In genomic region chr17:83201206-83202001, GRCh38 we compare ENCODE assay signal across 12 cellular contexts.
DNase-seq lines count a peak whose midpoint lies in the region; ATAC-seq and TF ChIP-seq lines count a peak whose summit lies in the region.
"Had no signal": no experiment of that assay in that cellular context is flagged by ENCODE, and none has a peak within 500 bp of the region (broad histone marks: within the 10 kb centered on the region; RNA-seq: fewer than 3 reads in every experiment).

No MANE protein-coding gene starts in this region.

- no peak overlapping the region for H3K4me3 ChIP-seq in CD8-positive, alpha-beta memory T cell (ENCODE audit: low read length)
- H3K4me3 ChIP-seq in left ventricle myocardium inferior = no peak overlapping the region
- H3K4me3 ChIP-seq in gastrocnemius medialis = no peak overlapping the region
- H3K4me3 ChIP-seq: HAP-1, ovary had no signal

- peak in 1 of 5 donors; percentile 37 for DNase-seq in CD8-positive, alpha-beta memory T cell
- no peak for DNase-seq in activated CD8-positive, alpha-beta memory T cell treated with anti-CD3 and anti-CD28 coated beads, Interleukin-2, amount 10 ng/mL, durations not matched to agents 7 days and 5 days
- DNase-seq in left ventricle myocardium inferior = no peak
- DNase-seq in gastrocnemius medialis = peak; percentile 1 to 8
- no peak for DNase-seq in effector CD8-positive, alpha-beta T cell (lab: John Stamatoyannopoulos, UW)
- DNase-seq in NCI-H345 (lab: John Stamatoyannopoulos, UW) = no peak
- DNase-seq: EL, NCI-H1105 treated with DMSO at 0.1 percent for 48 hours had no signal

- POLR2A ChIA-PET in CD8-positive, alpha-beta memory T cell (lab: Charles Lee) = interaction anchor here (0.6 to 1.1 kb wide), 2 partner anchors 340 to 867 kb away, joined by 3 to 6 read pairs; no protein-coding TSS in a partner anchor

- in situ Hi-C loops in gastrocnemius medialis (cut with MboI; ENCODE audit: low sequenced_read_pairs in 4 of 4) = no loop called here

- no peak overlapping the region for H3K27ac ChIP-seq in CD8-positive, alpha-beta memory T cell (ENCODE audit: low read depth, low read length)
- H3K27ac ChIP-seq in left ventricle myocardium inferior (replicated peaks) = peak overlapping the region; percentile 66
- peak overlapping the region; percentile 59 to 69 (median 64) for H3K27ac ChIP-seq in gastrocnemius medialis
- H3K27ac ChIP-seq: ovary had no signal

- peaks cover 0 to 6% of the 10 kb centered on the region in 2 donors for H3K27me3 Mint-ChIP-seq in CD8-positive, alpha-beta memory T cell
- no peaks in the 10 kb centered on the region for H3K27me3 Mint-ChIP-seq in activated CD8-positive, alpha-beta memory T cell treated with anti-CD3 and anti-CD28 coated beads, Interleukin-2, amount 10 ng/mL, durations not matched to agents 7 days and 5 days

- CTCF ChIA-PET in CD8-positive, alpha-beta memory T cell (lab: Charles Lee) = interaction anchor here (0.8 to 3.5 kb wide), 4 partner anchors 152 to 419 kb away, joined by 3 to 15 read pairs (median 4); no protein-coding TSS in a partner anchor
- CTCF ChIA-PET in activated CD8-positive, alpha-beta memory T cell treated with anti-CD3 and anti-CD28 coated beads, Interleukin-2, amount 10 ng/mL, durations not matched to agents 7 days and 5 days (lab: Charles Lee) = interaction anchor here (0.7 to 4.6 kb wide), 26 partner anchors 17 to 610 kb away, joined by 3 to 37 read pairs (median 4); partner anchors contain the start of gene METRNL

- ATAC-seq in activated CD8-positive, alpha-beta memory T cell treated with anti-CD3 and anti-CD28 coated beads, Interleukin-2, amount 10 ng/mL, durations not matched to agents 7 days and 5 days = no peak
- ATAC-seq in gastrocnemius medialis = no peak
- no peak for ATAC-seq in GM18517 (IDR thresholded peaks at IDR 0.05; ENCODE audit: unreplicated experiment)
- ATAC-seq in HG03175 (IDR thresholded peaks at IDR 0.05; ENCODE audit: unreplicated experiment) = no peak

- no peaks in the 10 kb centered on the region for H3K36me3 ChIP-seq in CD8-positive, alpha-beta memory T cell (ENCODE audit: insufficient read depth, low read length)
- H3K36me3 ChIP-seq in left ventricle myocardium inferior (no peaks in the 10 kb centered on the region), gastrocnemius medialis (no peaks in the 10 kb centered on the region)
- H3K36me3 ChIP-seq: HAP-1, ovary had no signal

- peak overlapping the region in 6 of 7 donors; percentile 3 to 95 (median 89) for H3K4me3 Mint-ChIP-seq in CD8-positive, alpha-beta memory T cell
- no peak overlapping the region for H3K4me3 Mint-ChIP-seq in activated CD8-positive, alpha-beta memory T cell treated with anti-CD3 and anti-CD28 coated beads, Interleukin-2, amount 10 ng/mL, durations not matched to agents 7 days and 5 days

- TF ChIP-seq POLR2A in gastrocnemius medialis (IDR thresholded peaks at IDR 0.05) = no peak

- H3K4me1 ChIP-seq in CD8-positive, alpha-beta memory T cell (ENCODE audit: insufficient read depth, low read length) = peaks cover 37% of the 10 kb centered on the region
- peaks cover 71% of the 10 kb centered on the region for H3K4me1 ChIP-seq in left ventricle myocardium inferior
- peaks cover 29 to 30% of the 10 kb centered on the region in 2 donors for H3K4me1 ChIP-seq in gastrocnemius medialis
- H3K4me1 ChIP-seq: HAP-1 had no signal

- peaks cover 30 to 54% (median 47%) of the 10 kb centered on the region in 3 donors for H3K4me1 Mint-ChIP-seq in CD8-positive, alpha-beta memory T cell
- H3K4me1 Mint-ChIP-seq in activated CD8-positive, alpha-beta memory T cell treated with anti-CD3 and anti-CD28 coated beads, Interleukin-2, amount 10 ng/mL, durations not matched to agents 7 days and 5 days = peaks cover 71% of the 10 kb centered on the region

- H3K27ac Mint-ChIP-seq in CD8-positive, alpha-beta memory T cell = peak overlapping the region; percentile 95 to 99 (median 98)
- H3K27ac Mint-ChIP-seq in activated CD8-positive, alpha-beta memory T cell treated with anti-CD3 and anti-CD28 coated beads, Interleukin-2, amount 10 ng/mL, durations not matched to agents 7 days and 5 days = peak overlapping the region; percentile 100

- no peaks in the 10 kb centered on the region for H3K9me3 Mint-ChIP-seq in CD8-positive, alpha-beta memory T cell
- H3K9me3 Mint-ChIP-seq in activated CD8-positive, alpha-beta memory T cell treated with anti-CD3 and anti-CD28 coated beads, Interleukin-2, amount 10 ng/mL, durations not matched to agents 7 days and 5 days (ENCODE audit: low read depth) = no peaks in the 10 kb centered on the region

- H3K9me3 ChIP-seq in CD8-positive, alpha-beta memory T cell (ENCODE audit: low read length) = no peaks in the 10 kb centered on the region
- H3K9me3 ChIP-seq in left ventricle myocardium inferior (replicated peaks) = no peaks in the 10 kb centered on the region
- H3K9me3 ChIP-seq in gastrocnemius medialis = no peaks in the 10 kb centered on the region
- H3K9me3 ChIP-seq: HAP-1, ovary had no signal

- TF ChIP-seq CTCF in left ventricle myocardium inferior (IDR thresholded peaks at IDR 0.05; ENCODE audit: borderline replicate concordance) = no peak
- TF ChIP-seq CTCF in gastrocnemius medialis (IDR thresholded peaks at IDR 0.05 in 4 of 5, conservative IDR thresholded peaks at IDR 0.05 in 1 of 5) = no peak

- H3K27me3 ChIP-seq in CD8-positive, alpha-beta memory T cell (ENCODE audit: insufficient read depth, low read length, poor library complexity, severe bottlenecking) = no peaks in the 10 kb centered on the region
- H3K27me3 ChIP-seq in left ventricle myocardium inferior (ENCODE audit: low read depth) (no peaks in the 10 kb centered on the region), gastrocnemius medialis (no peaks in the 10 kb centered on the region)
- H3K27me3 ChIP-seq: ovary had no signal

- intact Hi-C loops in left ventricle myocardium inferior (cut with micrococcal nuclease) (no loop called here), gastrocnemius medialis (cut with DNase I; ENCODE audit: low total_unique reads) (no loop called here)

- H3K36me3 Mint-ChIP-seq in CD8-positive, alpha-beta memory T cell = no peaks in the 10 kb centered on the region
- no peaks in the 10 kb centered on the region for H3K36me3 Mint-ChIP-seq in activated CD8-positive, alpha-beta memory T cell treated with anti-CD3 and anti-CD28 coated beads, Interleukin-2, amount 10 ng/mL, durations not matched to agents 7 days and 5 days

Comparison
In these comparisons a context has a peak if more than half of its experiments do, and no peak if none do; other contexts are left out.
1. DNase-seq: peak in gastrocnemius medialis (2 of 2); none in activated CD8-positive, alpha-beta memory T cell treated with anti-CD3 and anti-CD28 coated beads, Interleukin-2, amount 10 ng/mL, durations not matched to agents 7 days and 5 days (single experiment), left ventricle myocardium inferior (single experiment), effector CD8-positive, alpha-beta T cell (single experiment) and NCI-H345 (single experiment).